ENCODE assay signal across 8 cellular contexts in the genomic region with DNA sequence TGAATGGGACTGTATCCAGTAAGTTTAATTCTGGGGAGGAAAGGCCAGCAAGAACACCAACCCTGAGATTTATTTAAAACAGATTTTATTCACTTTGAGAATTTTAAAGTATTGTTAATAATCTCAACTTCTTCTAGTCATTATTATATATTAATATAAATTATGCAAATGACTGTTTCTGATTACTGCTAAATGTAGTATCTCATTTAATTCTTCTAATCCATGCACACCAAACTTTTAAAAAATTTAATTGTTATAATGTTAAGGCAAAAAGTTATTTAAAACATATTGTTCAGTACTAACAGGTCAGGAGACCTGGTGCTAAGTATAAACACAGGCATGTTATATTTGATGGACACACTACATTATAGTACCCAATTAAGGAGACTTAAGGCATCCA.
"Had no signal": no experiment of that assay in that cellular context is flagged by ENCODE, and none has a peak within 500 bp of the region (broad histone marks: within the 10 kb centered on the region; RNA-seq: fewer than 3 reads in every experiment).

No MANE protein-coding gene starts in this region.

- ATAC-seq: HCT116, K562 had no signal

- H3K27ac ChIP-seq: GM23248 had no signal

- DNase-seq: GOT3, H7, IMR-90 had no signal

- H3K4me3 ChIP-seq: GM23248, HAP-1, K562 had no signal

- H3K9me3 ChIP-seq: HAP-1 had no signal

- FAIRE-seq: HTR-8/SVneo, K562 had no signal
